In genomic region chr1:237032029-237032428, GRCh38 we compare ENCODE assay signal across 1 cellular context.
TF ChIP-seq lines count a peak whose summit lies in the region.

No MANE protein-coding gene starts in this region.

TF ChIP-seq in HEK293, 187 proteins besides CTCF, POLR2A, EP300 and RAD21 (continued from another document):
- TF ChIP-seq GLIS2 (tag by site-specific recombination; IDR thresholded peaks at IDR 0.05): peak; percentile 51
- no peak for TF ChIP-seq SP2 (tag by site-specific recombination; IDR thresholded peaks at IDR 0.05)
- TF ChIP-seq ZNF366 (tag by site-specific recombination; conservative IDR thresholded peaks at IDR 0.05): no peak
- no peak for TF ChIP-seq ZNF785 (tag by site-specific recombination; IDR thresholded peaks at IDR 0.05)
- TF ChIP-seq KLF9 (tag by site-specific recombination; IDR thresholded peaks at IDR 0.05; ENCODE audit: low read depth): no peak
- peak; percentile 92 for TF ChIP-seq ZIC2 (tag by site-specific recombination; IDR thresholded peaks at IDR 0.05)
- no peak for TF ChIP-seq ZBTB7A (tag by site-specific recombination; IDR thresholded peaks at IDR 0.05; ENCODE audit: low read depth)
- TF ChIP-seq ZNF280C (tag by site-specific recombination; IDR thresholded peaks at IDR 0.05): no peak
- TF ChIP-seq ZNF133 (tag by site-specific recombination; IDR thresholded peaks at IDR 0.05): no peak
